Comparison of ENCODE assay signal across 8 cellular contexts in genomic region chr15:41559489-41560177, GRCh38. TPM values are rescaled to one million over a fixed set of nuclear protein-coding genes. Genes with fewer than 3 reads are reported as not detected.
DNase-seq lines count a peak whose midpoint lies in the region; ATAC-seq and TF ChIP-seq lines count a peak whose summit lies in the region.

No MANE protein-coding gene starts in this region.

- peaks cover 9 to 27% of the 10 kb centered on the region in 2 donors for H3K4me1 ChIP-seq in left lung

- intact Hi-C loops in left lung (cut with DNase I), result no loop called here

- peak overlapping the region; percentile 78 to 91 (median 86) for H3K4me3 Mint-ChIP-seq in IgD-negative memory B cell

- peaks cover 4 to 39% of the 10 kb centered on the region in 2 donors for H3K27me3 ChIP-seq in left lung

- no peaks in the 10 kb centered on the region for H3K9me3 ChIP-seq in left lung

- H3K36me3 ChIP-seq in left lung, result no peaks in the 10 kb centered on the region

- in situ Hi-C loops in T47D (cut with HindIII; ENCODE audit: low pct_unique_long_range_greater_than_20kb, low sequenced_read_pairs), result no loop called here

- peak; percentile 19 to 76 for DNase-seq in T47D (ENCODE audit: low read depth in 1 of 2, low spot score in 1 of 2)
- peak in 1 of 2 donors; percentile 57 for DNase-seq in left lung
- DNase-seq in NCI-H2227 treated with DMSO at 0.1 percent for 48 hours (lab: John Stamatoyannopoulos, UW), result no peak
- no peak for DNase-seq in effector CD8-positive, alpha-beta T cell (lab: John Stamatoyannopoulos, UW)
- no peak for DNase-seq in SK-N-DZ (ENCODE audit: low spot score)

- H3K4me3 ChIP-seq in left lung, result peak overlapping the region; percentile 38 to 49

- H3K4me1 Mint-ChIP-seq in IgD-negative memory B cell, result peaks cover 8 to 15% (median 14%) of the 10 kb centered on the region in 3 donors

- no peak for ATAC-seq in left lung

- peak overlapping the region; percentile 84 for H3K27ac ChIP-seq in C4-2B
- no peak overlapping the region for H3K27ac ChIP-seq in left lung
- H3K27ac ChIP-seq in temporal lobe (ENCODE audit: low read depth, low read length), result peak overlapping the region; percentile 96

- peaks cover 34% of the 10 kb centered on the region for H3K27me3 Mint-ChIP-seq in IgD-negative memory B cell

- peak overlapping the region in 1 of 3 donors; percentile 19 for H3K27ac Mint-ChIP-seq in IgD-negative memory B cell

- H3K9me3 Mint-ChIP-seq in IgD-negative memory B cell, result no peaks in the 10 kb centered on the region

- no peaks in the 10 kb centered on the region for H3K36me3 Mint-ChIP-seq in IgD-negative memory B cell

- TF ChIP-seq CTCF in C4-2B (conservative IDR thresholded peaks at IDR 0.05) (no peak), left lung (IDR thresholded peaks at IDR 0.05) (no peak)

RNA-seq across cellular contexts. Expression of gene TYRO3, which starts 0.6 kb away (rescaled TPM):
- not detected for polyA plus RNA-seq in IgD-negative memory B cell
- 10 to 100 TPM; 11.2 to 11.9 TPM for total RNA-seq in left lung
- 10.3 TPM for total RNA-seq in temporal lobe
- polyA plus RNA-seq in SK-N-DZ (2014; cell fraction: cytosol; rRNA removed), result 16.3 and 17.9 TPM in 2 replicates
- polyA plus RNA-seq in SK-N-DZ (2014; cell fraction: nucleus; rRNA removed), result 17.2 and 21.0 TPM in 2 replicates

RNA-seq across cellular contexts. Expression of gene RPAP1, which starts 15.6 kb away (rescaled TPM):
- 15.3 TPM for polyA plus RNA-seq in IgD-negative memory B cell
- 10 to 100 TPM; 30.4 to 32.8 TPM for total RNA-seq in left lung
- total RNA-seq in temporal lobe, result 22.6 TPM
- polyA plus RNA-seq in SK-N-DZ (2014; cell fraction: cytosol; rRNA removed), result 28.7 and 40.8 TPM in 2 replicates
- 26.0 and 51.8 TPM in 2 replicates for polyA plus RNA-seq in SK-N-DZ (2014; cell fraction: nucleus; rRNA removed)

RNA-seq across cellular contexts. Expression of gene LTK, which starts 46.0 kb away (rescaled TPM):
- polyA plus RNA-seq in IgD-negative memory B cell, result 2.0 TPM
- total RNA-seq in left lung (1 to 10 TPM; 1.6 to 1.8 TPM), temporal lobe (under 0.01 TPM)
- polyA plus RNA-seq in SK-N-DZ (2014; cell fraction: cytosol; rRNA removed), result 0.44 and 0.84 TPM in 2 replicates
- 9.2 and 9.9 TPM in 2 replicates for polyA plus RNA-seq in SK-N-DZ (2014; cell fraction: nucleus; rRNA removed)

Comparison
In these comparisons a context has a peak if more than half of its experiments do, and no peak if none do; other contexts are left out.
1. H3K27ac ChIP-seq: peak in C4-2B (single experiment) and temporal lobe (single experiment); none in left lung (0 of 2).
2. DNase-seq: peak in T47D (2 of 2); none in NCI-H2227 treated with DMSO at 0.1 percent for 48 hours (single experiment), effector CD8-positive, alpha-beta T cell (single experiment) and SK-N-DZ (single experiment).